In genomic region chr2:75609334-75609689, GRCh38 we compare ENCODE assay signal across 13 cellular contexts. TPM values are rescaled to one million over a fixed set of nuclear protein-coding genes. Genes with fewer than 3 reads are reported as not detected.
A peak's percentile ranks its signal among the peaks of the same experiment; 100 is the strongest.
DNase-seq lines count a peak whose midpoint lies in the region; ATAC-seq and TF ChIP-seq lines count a peak whose summit lies in the region.
"Had no signal": no experiment of that assay in that cellular context is flagged by ENCODE, and none has a peak within 500 bp of the region (broad histone marks: within the 10 kb centered on the region; RNA-seq: fewer than 3 reads in every experiment).

No MANE protein-coding gene starts in this region.

- H3K27me3 Mint-ChIP-seq in activated T-helper 17 cell treated with anti-CD3 and anti-CD28 coated beads, Interleukin-2, amount 50 U/mL, for 72 hours = peaks cover 64% of the 10 kb centered on the region

- TF ChIP-seq POLR2A in breast epithelium (IDR thresholded peaks at IDR 0.05) (no peak), esophagus muscularis mucosa (IDR thresholded peaks at IDR 0.05; ENCODE audit: low read depth) (no peak), suprapubic skin (IDR thresholded peaks at IDR 0.05) (no peak)

- H4K20me1 ChIP-seq in mammary epithelial cell (ENCODE audit: insufficient read depth, low read length) = no peaks in the 10 kb centered on the region
- no peaks in the 10 kb centered on the region for H4K20me1 ChIP-seq in PC-3 (ENCODE audit: low read length)

- CTCF ChIA-PET in mammary epithelial cell (lab: Charles Lee; ENCODE audit: low non-redundant PET) = interaction anchor here (0.7 kb wide), 1 partner anchor 144 kb away, joined by 3 read pairs; no protein-coding TSS in a partner anchor
- CTCF ChIA-PET in PC-3 (lab: Charles Lee) = no interaction called here

- H3K27ac ChIP-seq in mammary epithelial cell (ENCODE audit: insufficient read depth, low read depth, low read length) (no peak overlapping the region), breast epithelium (no peak overlapping the region), PC-3 (ENCODE audit: low read length) (no peak overlapping the region), esophagus muscularis mucosa (replicated peaks in 1 of 4) (no peak overlapping the region), suprapubic skin (no peak overlapping the region)
- H3K27ac ChIP-seq: right atrium auricular region had no signal

- H3K4me1 Mint-ChIP-seq in activated T-helper 17 cell treated with anti-CD3 and anti-CD28 coated beads, Interleukin-2, amount 50 U/mL, for 72 hours = no peaks in the 10 kb centered on the region
- H3K4me1 Mint-ChIP-seq: activated naive CD4-positive, alpha-beta T cell treated with anti-CD3 and anti-CD28 coated beads, Interleukin-2, amount 50 U/mL, for 24 hours had no signal

- no peaks in the 10 kb centered on the region for H3K36me3 Mint-ChIP-seq in activated T-helper 17 cell treated with anti-CD3 and anti-CD28 coated beads, Interleukin-2, amount 50 U/mL, for 72 hours (ENCODE audit: low read depth)
- H3K36me3 Mint-ChIP-seq: activated naive CD4-positive, alpha-beta T cell treated with anti-CD3 and anti-CD28 coated beads, Interleukin-2, amount 50 U/mL, for 24 hours had no signal

- 35% methylated on average over 5 of the region's 5 CpGs for WGBS in mammary epithelial cell (ENCODE audit: low coverage, missing lambda C conversion rate)
- 51% methylated on average over 5 of the region's 5 CpGs for WGBS in esophagus muscularis mucosa
- 52% methylated on average over 5 of the region's 5 CpGs for WGBS in suprapubic skin

- BruUV-seq in mammary epithelial cell (replicated peaks; lab: Mats Ljungman, UMichigan) = TSS peak; percentile 51
- no TSS peak for BruUV-seq in PC-3 (replicated peaks; lab: Mats Ljungman, UMichigan)

- H3K9me2 ChIP-seq in PC-3 (replicated peaks; ENCODE audit: low read length) = no peaks in the 10 kb centered on the region
- H3K9me2 ChIP-seq: SK-N-SH had no signal

- no peak overlapping the region for H3K27ac Mint-ChIP-seq in activated T-helper 17 cell treated with anti-CD3 and anti-CD28 coated beads, Interleukin-2, amount 50 U/mL, for 72 hours
- H3K27ac Mint-ChIP-seq: activated naive CD4-positive, alpha-beta T cell treated with anti-CD3 and anti-CD28 coated beads, Interleukin-2, amount 50 U/mL, for 24 hours had no signal

- dilution Hi-C loops in mammary epithelial cell (cut with HindIII; ENCODE audit: low sequenced_read_pairs) = loop anchor here (5.0 kb wide), 2 partner anchors 87 to 147 kb away; no protein-coding TSS in a partner anchor

- TF ChIP-seq CTCF in mammary epithelial cell (conservative IDR thresholded peaks at IDR 0.05 in 1 of 2, IDR thresholded peaks at IDR 0.05 in 1 of 2; ENCODE audit: extremely low read depth in 1 of 2, insufficient read depth in 1 of 2, low read depth in 1 of 2, low read length in 2 of 2) (no peak), breast epithelium (IDR thresholded peaks at IDR 0.05) (peak in 1 of 3 donors; percentile 22), PC-3 (conservative IDR thresholded peaks at IDR 0.05; ENCODE audit: low read depth, low read length) (peak; percentile 7; the same call in 1 of the 2 replicates), esophagus muscularis mucosa (IDR thresholded peaks at IDR 0.05) (no peak), suprapubic skin (IDR thresholded peaks at IDR 0.05) (no peak)

- in situ Hi-C loops in mammary epithelial cell (cut with MboI; ENCODE audit: low sequenced_read_pairs in 2 of 2) = loop anchor here (5.0 kb wide), 2 partner anchors 47 to 142 kb away; partner anchors contain the start of gene EVA1A (in 1 of the 2)

- no peak overlapping the region for H3K4me3 ChIP-seq in mammary epithelial cell (replicated peaks in 1 of 3; ENCODE audit: insufficient read depth in 1 of 3, low read depth in 2 of 3, low read length in 3 of 3)
- H3K4me3 ChIP-seq in breast epithelium = peak overlapping the region in 1 of 3 donors; percentile 46
- no peak overlapping the region for H3K4me3 ChIP-seq in PC-3 (ENCODE audit: low read length)
- H3K4me3 ChIP-seq in esophagus muscularis mucosa = no peak overlapping the region
- peak overlapping the region; percentile 24 for H3K4me3 ChIP-seq in suprapubic skin
- H3K4me3 ChIP-seq: right atrium auricular region had no signal

- H2AFZ ChIP-seq in mammary epithelial cell (ENCODE audit: low read depth, low read length) = no peak overlapping the region
- H2AFZ ChIP-seq in PC-3 (ENCODE audit: low read length) = 0 out of 2 replicates have a peak overlapping the region, but pooled peaks have one; percentile 83

- no peak for TF ChIP-seq EP300 in esophagus muscularis mucosa (IDR thresholded peaks at IDR 0.05)
- TF ChIP-seq EP300 in suprapubic skin (IDR thresholded peaks at IDR 0.05) = no peak

- POLR2A ChIA-PET in PC-3 (lab: Charles Lee; ENCODE audit: unreplicated experiment) = no interaction called here

- H3K4me3 Mint-ChIP-seq in activated T-helper 17 cell treated with anti-CD3 and anti-CD28 coated beads, Interleukin-2, amount 50 U/mL, for 72 hours = no peak overlapping the region
- H3K4me3 Mint-ChIP-seq: activated naive CD4-positive, alpha-beta T cell treated with anti-CD3 and anti-CD28 coated beads, Interleukin-2, amount 50 U/mL, for 24 hours had no signal

- H3K9me3 ChIP-seq in mammary epithelial cell (replicated peaks; ENCODE audit: insufficient read depth, low read length) (no peaks in the 10 kb centered on the region), breast epithelium (no peaks in the 10 kb centered on the region), PC-3 (ENCODE audit: low read length) (no peaks in the 10 kb centered on the region), esophagus muscularis mucosa (no peaks in the 10 kb centered on the region), suprapubic skin (no peaks in the 10 kb centered on the region)
- H3K9me3 ChIP-seq: right atrium auricular region, SK-N-SH had no signal

- peaks cover 55% of the 10 kb centered on the region for H3K4me1 ChIP-seq in mammary epithelial cell (ENCODE audit: insufficient read depth, low read length)
- no peaks in the 10 kb centered on the region for H3K4me1 ChIP-seq in breast epithelium
- H3K4me1 ChIP-seq in PC-3 (ENCODE audit: insufficient read depth, low read length) = peaks cover 60% of the 10 kb centered on the region
- H3K4me1 ChIP-seq in esophagus muscularis mucosa = peaks cover 0 to 6% (median 4%) of the 10 kb centered on the region in 4 donors
- H3K4me1 ChIP-seq in suprapubic skin = peaks cover 10% of the 10 kb centered on the region

- ATAC-seq in PC-3 = no peak
- ATAC-seq in activated T-helper 17 cell treated with anti-CD3 and anti-CD28 coated beads, Interleukin-2, amount 50 U/mL, for 72 hours (replicated peaks) = no peak
- no peak for ATAC-seq in GM18498 (IDR thresholded peaks at IDR 0.05; ENCODE audit: unreplicated experiment)

- intact Hi-C loops in mammary epithelial cell (cut with micrococcal nuclease) = loop anchor here (1.0 to 5.0 kb wide), 4 partner anchors 19 to 692 kb away; partner anchors contain the start of gene EVA1A
- intact Hi-C loops in breast epithelium (cut with DNase I; ENCODE audit: low total_unique reads) = loop anchor here (5.0 kb wide), 1 partner anchor 393 kb away; no protein-coding TSS in a partner anchor
- intact Hi-C loops in PC-3 (cut with micrococcal nuclease) = loop anchor here (1.0 to 5.0 kb wide), 4 partner anchors 19 to 145 kb away; no protein-coding TSS in a partner anchor
- intact Hi-C loops in esophagus muscularis mucosa (cut with DNase I) = loop anchor here (10.0 kb wide), 2 partner anchors 145 to 685 kb away; no protein-coding TSS in a partner anchor

- H3K4me2 ChIP-seq in mammary epithelial cell (ENCODE audit: insufficient read depth, low read depth, low read length) (no peak overlapping the region), PC-3 (ENCODE audit: low read length) (peak overlapping the region; percentile 84; the same call in 1 of the 2 replicates)

- peaks cover 7% of the 10 kb centered on the region for H3F3A ChIP-seq in PC-3 (ENCODE audit: low read length, unreplicated experiment)

- H3K27me3 ChIP-seq in mammary epithelial cell (ENCODE audit: insufficient read depth, low read length) (no peaks in the 10 kb centered on the region), breast epithelium (no peaks in the 10 kb centered on the region), PC-3 (ENCODE audit: low read length) (no peaks in the 10 kb centered on the region), esophagus muscularis mucosa (peaks cover 0 to 76% (median 9%) of the 10 kb centered on the region in 4 donors), suprapubic skin (peaks cover 17% of the 10 kb centered on the region)
- H3K27me3 ChIP-seq: right atrium auricular region had no signal

- H3K79me2 ChIP-seq in mammary epithelial cell (ENCODE audit: insufficient read depth, low read length) (no peaks in the 10 kb centered on the region), PC-3 (ENCODE audit: low read length) (no peaks in the 10 kb centered on the region)

- no peaks in the 10 kb centered on the region for H3K36me3 ChIP-seq in mammary epithelial cell (ENCODE audit: insufficient read depth, low read length)
- no peaks in the 10 kb centered on the region for H3K36me3 ChIP-seq in breast epithelium
- no peaks in the 10 kb centered on the region for H3K36me3 ChIP-seq in PC-3 (ENCODE audit: low read depth, low read length)
- H3K36me3 ChIP-seq in esophagus muscularis mucosa = no peaks in the 10 kb centered on the region
- H3K36me3 ChIP-seq in suprapubic skin = no peaks in the 10 kb centered on the region
- H3K36me3 ChIP-seq: right atrium auricular region had no signal

- no peak for DNase-seq in mammary epithelial cell
- DNase-seq in breast epithelium (ENCODE audit: low spot score in 2 of 2) = no peak
- no peak for DNase-seq in PC-3
- DNase-seq in esophagus muscularis mucosa (ENCODE audit: extremely low spot score) = peak; percentile 39
- DNase-seq in suprapubic skin (ENCODE audit: low spot score in 2 of 2) = no peak
- no peak for DNase-seq in NCI-H748 treated with DMSO at 0.1 percent for 48 hours (lab: John Stamatoyannopoulos, UW)
- DNase-seq: MV-4-11, occipital lobe had no signal

- no peaks in the 10 kb centered on the region for H3K9me3 Mint-ChIP-seq in activated T-helper 17 cell treated with anti-CD3 and anti-CD28 coated beads, Interleukin-2, amount 50 U/mL, for 72 hours
- H3K9me3 Mint-ChIP-seq: activated naive CD4-positive, alpha-beta T cell treated with anti-CD3 and anti-CD28 coated beads, Interleukin-2, amount 50 U/mL, for 24 hours had no signal

- no peak overlapping the region for H3K9ac ChIP-seq in mammary epithelial cell (ENCODE audit: insufficient read depth, low read length)
- no peak overlapping the region for H3K9ac ChIP-seq in PC-3 (ENCODE audit: low read length)
- H3K9ac ChIP-seq: SK-N-SH had no signal

RNA-seq across cellular contexts. Expression of gene MRPL19, which starts 37.3 kb away (rescaled TPM):
- total RNA-seq in mammary epithelial cell (10 to 100 TPM; 30.3 to 59.4 TPM), breast epithelium (10 to 100 TPM; 26.5 to 32.0 (median 28.5) TPM), PC-3 (2014; rRNA removed) (81.1 and 85.9 TPM in 2 replicates), esophagus muscularis mucosa (10 to 100 TPM; 24.5 to 40.5 (median 31.4) TPM), suprapubic skin (10 to 100 TPM; 24.6 to 44.5 (median 27.5) TPM)
- polyA plus RNA-seq in mammary epithelial cell = 26.0 TPM
- 9.3 TPM for polyA minus RNA-seq in mammary epithelial cell
- total RNA-seq in activated T-helper 17 cell treated with anti-CD3 and anti-CD28 coated beads, Interleukin-2, amount 50 U/mL, for 72 hours = 10 to 100 TPM; 37.0 to 69.2 TPM

RNA-seq across cellular contexts. Expression of gene EVA1A, which starts 48.6 kb away (rescaled TPM):
- total RNA-seq in mammary epithelial cell = 10 to 100 TPM; 19.2 to 28.7 TPM
- 28.0 TPM for polyA plus RNA-seq in mammary epithelial cell
- 37.7 TPM for polyA minus RNA-seq in mammary epithelial cell
- 10 to 100 TPM in 1 of 3 donors, 1 to 10 TPM in 1, not detected in 1; 5.2 to 10.4 TPM for total RNA-seq in breast epithelium
- total RNA-seq in PC-3 (2014; rRNA removed) = 48.9 and 70.8 TPM in 2 replicates
- total RNA-seq in esophagus muscularis mucosa = 1 to 10 TPM in 1 of 4 donors, under 1 TPM in 2, not detected in 1; 0.17 to 1.2 (median 0.69) TPM
- total RNA-seq in suprapubic skin = 10 to 100 TPM in 1 of 4 donors, 1 to 10 TPM in 3; 5.7 to 11.4 (median 7.9) TPM
- not detected for total RNA-seq in activated T-helper 17 cell treated with anti-CD3 and anti-CD28 coated beads, Interleukin-2, amount 50 U/mL, for 72 hours
